ENCODE assay signal across 11 cellular contexts in genomic region chr1:17831619-17832018, GRCh38.
DNase-seq lines count a peak whose midpoint lies in the region; TF ChIP-seq lines count a peak whose summit lies in the region.
"Had no signal": no experiment of that assay in that cellular context is flagged by ENCODE, and none has a peak within 500 bp of the region (broad histone marks: within the 10 kb centered on the region; RNA-seq: fewer than 3 reads in every experiment).

No MANE protein-coding gene starts in this region.

- H3K9me3 Mint-ChIP-seq in neural crest cell (no peaks in the 10 kb centered on the region), type B pancreatic cell (no peaks in the 10 kb centered on the region)
- H3K9me3 Mint-ChIP-seq in activated CD4-positive, alpha-beta memory T cell treated with anti-CD3 and anti-CD28 coated beads for 36 hours, result no peaks in the 10 kb centered on the region

- H3K4me3 Mint-ChIP-seq in neural crest cell (no peak overlapping the region), type B pancreatic cell (no peak overlapping the region)
- H3K4me3 Mint-ChIP-seq in activated CD4-positive, alpha-beta memory T cell treated with anti-CD3 and anti-CD28 coated beads for 36 hours, result no peak overlapping the region

- intact Hi-C loops in activated CD4-positive, alpha-beta memory T cell treated with anti-CD3 and anti-CD28 coated beads for 36 hours (cut with micrococcal nuclease), result no loop called here

- no peak overlapping the region for H3K4me3 ChIP-seq in coronary artery
- H3K4me3 ChIP-seq: thoracic aorta had no signal

- H3K36me3 Mint-ChIP-seq in neural crest cell (ENCODE audit: low read depth), result no peaks in the 10 kb centered on the region
- H3K36me3 Mint-ChIP-seq in type B pancreatic cell, result no peaks in the 10 kb centered on the region
- no peaks in the 10 kb centered on the region for H3K36me3 Mint-ChIP-seq in activated CD4-positive, alpha-beta memory T cell treated with anti-CD3 and anti-CD28 coated beads for 36 hours

- POLR2A ChIA-PET in activated CD4-positive, alpha-beta memory T cell treated with anti-CD3 and anti-CD28 coated beads for 36 hours (lab: Charles Lee), result no interaction called here

- H3K4me1 Mint-ChIP-seq in neural crest cell (no peaks in the 10 kb centered on the region), type B pancreatic cell (ENCODE audit: unreplicated experiment) (no peaks in the 10 kb centered on the region)
- no peaks in the 10 kb centered on the region for H3K4me1 Mint-ChIP-seq in activated CD4-positive, alpha-beta memory T cell treated with anti-CD3 and anti-CD28 coated beads for 36 hours (ENCODE audit: low read depth)

- CTCF ChIA-PET in activated CD4-positive, alpha-beta memory T cell treated with anti-CD3 and anti-CD28 coated beads for 36 hours (lab: Charles Lee), result no interaction called here

- H3K27ac ChIP-seq in coronary artery, result no peak overlapping the region
- H3K27ac ChIP-seq: 22Rv1, thoracic aorta had no signal

- TF ChIP-seq CTCF in coronary artery (IDR thresholded peaks at IDR 0.05), result no peak
- no peak for TF ChIP-seq CTCF in neural crest cell (conservative IDR thresholded peaks at IDR 0.05)
- TF ChIP-seq CTCF in type B pancreatic cell (conservative IDR thresholded peaks at IDR 0.05), result no peak

- H3K27me3 Mint-ChIP-seq in neural crest cell (ENCODE audit: low read depth), result peaks cover 47% of the 10 kb centered on the region
- peaks cover 61% of the 10 kb centered on the region for H3K27me3 Mint-ChIP-seq in type B pancreatic cell
- peaks cover 14% of the 10 kb centered on the region for H3K27me3 Mint-ChIP-seq in activated CD4-positive, alpha-beta memory T cell treated with anti-CD3 and anti-CD28 coated beads for 36 hours

- DNase-seq in DMS 273 (lab: John Stamatoyannopoulos, UW; ENCODE audit: unreplicated experiment), result peak; percentile 56
- DNase-seq in DMS 273 treated with DMSO at 0.1 percent for 48 hours (lab: John Stamatoyannopoulos, UW), result no peak
- peak; percentile 2 for DNase-seq in MV-4-11 (lab: John Stamatoyannopoulos, UW)
- DNase-seq in coronary artery (ENCODE audit: low spot score), result peak; percentile 16
- peak; percentile 50 for DNase-seq in neural crest cell (ENCODE audit: low read depth, low spot score)
- DNase-seq in activated T-cell treated with anti-CD3 and anti-CD28 coated beads, Interleukin-2, amount 50 U/mL, for 48 hours, result no peak
- DNase-seq in type B pancreatic cell (ENCODE audit: extremely low spot score, unreplicated experiment), result no peak
- no peak for DNase-seq in activated CD4-positive, alpha-beta memory T cell treated with anti-CD3 and anti-CD28 coated beads for 36 hours
- DNase-seq: NCI-H69 had no signal

- H3K27ac Mint-ChIP-seq in neural crest cell (ENCODE audit: unreplicated experiment) (no peak overlapping the region), type B pancreatic cell (no peak overlapping the region)
- H3K27ac Mint-ChIP-seq in activated CD4-positive, alpha-beta memory T cell treated with anti-CD3 and anti-CD28 coated beads for 36 hours, result no peak overlapping the region

Comparison
In these comparisons a context has a peak if more than half of its experiments do, and no peak if none do; other contexts are left out.
1. DNase-seq: peak in DMS 273 (single experiment), MV-4-11 (single experiment), coronary artery (single experiment) and neural crest cell (single experiment); none in DMS 273 treated with DMSO at 0.1 percent for 48 hours (single experiment), activated T-cell treated with anti-CD3 and anti-CD28 coated beads, Interleukin-2, amount 50 U/mL, for 48 hours (0 of 2), type B pancreatic cell (single experiment) and activated CD4-positive, alpha-beta memory T cell treated with anti-CD3 and anti-CD28 coated beads for 36 hours (single experiment).